Comparison of ENCODE assay signal across 8 cellular contexts in genomic region chr6:158536084-158536890, GRCh38.
DNase-seq lines count a peak whose midpoint lies in the region; ATAC-seq and TF ChIP-seq lines count a peak whose summit lies in the region.

No MANE protein-coding gene starts in this region.

- no peaks in the 10 kb centered on the region for H3K9me3 ChIP-seq in iPS-18c (ENCODE audit: control insufficient read depth, insufficient read depth, low read length)

- TF ChIP-seq CTCF in GM12875 (IDR thresholded peaks at IDR 0.05; ENCODE audit: borderline replicate concordance, insufficient read depth, low read depth, low read length), result no peak
- TF ChIP-seq CTCF in VCaP (conservative IDR thresholded peaks at IDR 0.05), result no peak

- in situ Hi-C loops in T47D (cut with HindIII; ENCODE audit: low pct_unique_long_range_greater_than_20kb, low sequenced_read_pairs), result no loop called here

- no peak for ATAC-seq in GM18873 (IDR thresholded peaks at IDR 0.05; ENCODE audit: low FRiP score, unreplicated experiment)
- ATAC-seq in HG02678 (IDR thresholded peaks at IDR 0.05; ENCODE audit: unreplicated experiment), result no peak

- DNase-seq in NCI-H146 treated with DMSO at 0.1 percent for 48 hours (lab: John Stamatoyannopoulos, UW; ENCODE audit: unreplicated experiment) (peak; percentile 84), T47D (ENCODE audit: low read depth in 1 of 2, low spot score in 1 of 2) (peak; percentile 71 to 81)

- H3K4me3 ChIP-seq in GM12875 (ENCODE audit: low read depth, low read length) (peak overlapping the region; percentile 2), iPS-18c (ENCODE audit: insufficient read depth, low read depth, low read length) (peak overlapping the region; percentile 86), skin epidermis (peak overlapping the region; percentile 30 to 60 (median 44))

- H3K27ac ChIP-seq in VCaP, result peak overlapping the region; percentile 92
- H3K27ac ChIP-seq in skin epidermis, result no peak overlapping the region

Comparison
In these comparisons a context has a peak if more than half of its experiments do, and no peak if none do; other contexts are left out.
1. H3K4me3 ChIP-seq: peak in every context shown above with its lines; median percentile 86 in iPS-18c; 44 in skin epidermis; 2 in GM12875.